ENCODE assay signal across 9 cellular contexts in genomic region chr1:27634166-27634981, GRCh38. TPM values are rescaled to one million over a fixed set of nuclear protein-coding genes. Genes with fewer than 3 reads are reported as not detected.
A peak's percentile ranks its signal among the peaks of the same experiment; 100 is the strongest.
DNase-seq lines count a peak whose midpoint lies in the region; ATAC-seq and TF ChIP-seq lines count a peak whose summit lies in the region.
"Had no signal": no experiment of that assay in that cellular context is flagged by ENCODE, and none has a peak within 500 bp of the region (broad histone marks: within the 10 kb centered on the region; RNA-seq: fewer than 3 reads in every experiment).

No MANE protein-coding gene starts in this region.

- H3K27me3 ChIP-seq in OCI-LY3 (ENCODE audit: low read depth, low read length): no peaks in the 10 kb centered on the region

- no peak for TF ChIP-seq POLR2A in lower leg skin (IDR thresholded peaks at IDR 0.05)

- DNase-seq in Daoy (ENCODE audit: low read depth): peak; percentile 37
- DNase-seq in caudate nucleus (lab: John Stamatoyannopoulos, UW): no peak
- no peak for DNase-seq in lower leg skin (ENCODE audit: low spot score in 2 of 2)
- peak; percentile 25 to 53 for DNase-seq in stimulated activated naive CD8-positive, alpha-beta T cell treated with anti-CD3 and anti-CD28 coated beads, Interleukin-15, amount 100 ng/mL, for 72 hours
- DNase-seq in NCI-H526 (lab: John Stamatoyannopoulos, UW): no peak
- no peak for DNase-seq in NCI-H2196 (lab: John Stamatoyannopoulos, UW; ENCODE audit: unreplicated experiment)

- H2AFZ ChIP-seq in OCI-LY3 (ENCODE audit: low read depth, low read length): peak overlapping the region; percentile 57; the same call in 1 of the 2 replicates
- H2AFZ ChIP-seq: PC-9 had no signal

- intact Hi-C loops in lower leg skin (cut with DNase I; ENCODE audit: low total_unique reads): no loop called here

- H3K27ac ChIP-seq in OCI-LY3 (ENCODE audit: low read length): peak overlapping the region; percentile 43
- peak overlapping the region; percentile 67 for H3K27ac ChIP-seq in caudate nucleus (ENCODE audit: low read depth, low read length)
- H3K27ac ChIP-seq: PC-9 had no signal

- no peaks in the 10 kb centered on the region for H4K20me1 ChIP-seq in OCI-LY3 (ENCODE audit: insufficient read depth, low read length)

- H3K9ac ChIP-seq in OCI-LY3 (ENCODE audit: low read length): peak overlapping the region; percentile 84

- no peaks in the 10 kb centered on the region for H3K9me3 Mint-ChIP-seq in stimulated activated naive CD8-positive, alpha-beta T cell treated with anti-CD3 and anti-CD28 coated beads, Interleukin-15, amount 100 ng/mL, for 72 hours

- no peaks in the 10 kb centered on the region for H3K9me3 ChIP-seq in OCI-LY3 (ENCODE audit: insufficient read depth, low read length)

- H3K4me3 Mint-ChIP-seq in stimulated activated naive CD8-positive, alpha-beta T cell treated with anti-CD3 and anti-CD28 coated beads, Interleukin-15, amount 100 ng/mL, for 72 hours: peak overlapping the region; percentile 66 to 69

- H3K4me1 ChIP-seq in OCI-LY3 (ENCODE audit: low read length): peaks cover 85% of the 10 kb centered on the region

- no peak for ATAC-seq in stimulated activated naive CD8-positive, alpha-beta T cell treated with anti-CD3 and anti-CD28 coated beads, Interleukin-15, amount 100 ng/mL, for 72 hours
- ATAC-seq in GM19463 (IDR thresholded peaks at IDR 0.05; ENCODE audit: unreplicated experiment): no peak

- TF ChIP-seq CTCF in OCI-LY3 (IDR thresholded peaks at IDR 0.05; ENCODE audit: low read depth, low read length) (no peak), lower leg skin (IDR thresholded peaks at IDR 0.05) (no peak)

- H3K4me3 ChIP-seq in OCI-LY3 (ENCODE audit: low read length) (peak overlapping the region; percentile 84), lower leg skin (ENCODE audit: low read depth, poor library complexity, severe bottlenecking) (peak overlapping the region; percentile 24)
- H3K4me3 ChIP-seq: PC-9 had no signal

- peaks cover 74% of the 10 kb centered on the region for H3K4me1 Mint-ChIP-seq in stimulated activated naive CD8-positive, alpha-beta T cell treated with anti-CD3 and anti-CD28 coated beads, Interleukin-15, amount 100 ng/mL, for 72 hours

- no peaks in the 10 kb centered on the region for H3K27me3 Mint-ChIP-seq in stimulated activated naive CD8-positive, alpha-beta T cell treated with anti-CD3 and anti-CD28 coated beads, Interleukin-15, amount 100 ng/mL, for 72 hours

- H3K27ac Mint-ChIP-seq in stimulated activated naive CD8-positive, alpha-beta T cell treated with anti-CD3 and anti-CD28 coated beads, Interleukin-15, amount 100 ng/mL, for 72 hours: no peak overlapping the region

- H3K4me2 ChIP-seq in OCI-LY3 (ENCODE audit: low read length): peak overlapping the region; percentile 93
- H3K4me2 ChIP-seq: PC-9 had no signal

- WGBS in lower leg skin, 2 donors: 14% methylated on average over 44 to 54 of the region's 66 CpGs

- H3K79me2 ChIP-seq in OCI-LY3 (ENCODE audit: low read length): no peaks in the 10 kb centered on the region

- H3K36me3 ChIP-seq in OCI-LY3 (replicated peaks; ENCODE audit: low read depth, low read length): no peaks in the 10 kb centered on the region

RNA-seq across cellular contexts. Expression of gene FGR, which starts 0.6 kb away (rescaled TPM):
- total RNA-seq in Daoy (2014; rRNA removed; shearing (Covaris generic)): not detected in 2 replicates
- total RNA-seq in lower leg skin: 1 to 10 TPM; 4.3 to 9.8 (median 5.2) TPM
- total RNA-seq: PC-9 had no signal

RNA-seq across cellular contexts. Expression of gene AHDC1, which starts 30.4 kb away (rescaled TPM):
- total RNA-seq in Daoy (2014; rRNA removed; shearing (Covaris generic)): 3.8 and 4.7 TPM in 2 replicates
- 10 to 100 TPM; 37.7 to 63.0 (median 52.5) TPM for total RNA-seq in lower leg skin

RNA-seq across cellular contexts. Expression of gene IFI6, which starts 37.6 kb away (rescaled TPM):
- 12.7 and 20.3 TPM in 2 replicates for total RNA-seq in Daoy (2014; rRNA removed; shearing (Covaris generic))
- 10 to 100 TPM; 11.8 to 21.4 (median 17.2) TPM for total RNA-seq in lower leg skin

Comparison
In these comparisons a context has a peak if more than half of its experiments do, and no peak if none do; other contexts are left out.
1. DNase-seq: peak in Daoy (single experiment) and stimulated activated naive CD8-positive, alpha-beta T cell treated with anti-CD3 and anti-CD28 coated beads, Interleukin-15, amount 100 ng/mL, for 72 hours (2 of 2); none in caudate nucleus (0 of 61), lower leg skin (0 of 2), NCI-H526 (0 of 2) and NCI-H2196 (single experiment).